In genomic region chr12:13038491-13039161, GRCh38 we compare ENCODE assay signal across 17 cellular contexts. TPM values are rescaled to one million over a fixed set of nuclear protein-coding genes. Genes with fewer than 3 reads are reported as not detected.
A peak's percentile ranks its signal among the peaks of the same experiment; 100 is the strongest.
DNase-seq lines count a peak whose midpoint lies in the region; ATAC-seq and TF ChIP-seq lines count a peak whose summit lies in the region.
"Had no signal": no experiment of that assay in that cellular context is flagged by ENCODE, and none has a peak within 500 bp of the region (broad histone marks: within the 10 kb centered on the region; RNA-seq: fewer than 3 reads in every experiment).

No MANE protein-coding gene starts in this region.

- H3K27ac ChIP-seq in AG04450 (ENCODE audit: low read depth, low read length), result peak overlapping the region; percentile 47
- H3K27ac ChIP-seq in GM23248, result peak overlapping the region; percentile 41
- H3K27ac ChIP-seq in mammary epithelial cell (ENCODE audit: insufficient read depth, low read depth, low read length), result no peak overlapping the region

- H3K36me3 ChIP-seq in GM23248 (ENCODE audit: low read depth) (no peaks in the 10 kb centered on the region), mammary epithelial cell (ENCODE audit: insufficient read depth, low read length) (no peaks in the 10 kb centered on the region)
- H3K36me3 ChIP-seq: WERI-Rb-1 had no signal

- H3F3A ChIP-seq in GM23248 (ENCODE audit: insufficient read depth), result peaks cover 9% of the 10 kb centered on the region

- DNase-seq in AG04450 (ENCODE audit: low read depth, low spot score) (peak; percentile 47), GM23248 (peak; percentile 90), mammary epithelial cell (peak; percentile 54), iris pigment epithelial cell (ENCODE audit: low read depth) (peak; percentile 79), HuH-7 (ENCODE audit: low spot score) (no peak), NCI-H1694 (lab: John Stamatoyannopoulos, UW) (no peak)
- no peak for DNase-seq in activated CD4-positive, alpha-beta T cell treated with anti-CD3 and anti-CD28 coated beads for 1 hour
- DNase-seq: ACHN; activated naive CD4-positive, alpha-beta T cell; caudate nucleus; DMS 273 treated with DMSO at 0.1 percent for 48 hours; left colon; posterior cingulate gyrus; stimulated activated CD4-positive, alpha-beta T cell treated with anti-CD3 and anti-CD28 coated beads, Interleukin-15, amount 100 ng/mL, for 24 hours; WERI-Rb-1 had no signal

- H3K27me3 ChIP-seq in AG04450 (ENCODE audit: control insufficient read depth, insufficient read depth, low read length) (no peaks in the 10 kb centered on the region), GM23248 (replicated peaks; ENCODE audit: insufficient read depth) (no peaks in the 10 kb centered on the region), mammary epithelial cell (ENCODE audit: insufficient read depth, low read length) (no peaks in the 10 kb centered on the region)

- H3K4me3 ChIP-seq in AG04450 (ENCODE audit: low read depth, low read length) (no peak overlapping the region), GM23248 (no peak overlapping the region), mammary epithelial cell (replicated peaks in 1 of 3; ENCODE audit: insufficient read depth in 1 of 3, low read depth in 2 of 3, low read length in 3 of 3) (no peak overlapping the region)

- H3K9ac ChIP-seq in GM23248, result no peak overlapping the region
- H3K9ac ChIP-seq in mammary epithelial cell (ENCODE audit: insufficient read depth, low read length), result no peak overlapping the region

- CTCF ChIA-PET in AG04450 (lab: Charles Lee) (interaction anchor here (0.6 to 1.3 kb wide), 4 partner anchors 14 to 174 kb away, joined by 3 to 5 read pairs (median 4); no protein-coding TSS in a partner anchor), mammary epithelial cell (lab: Charles Lee; ENCODE audit: low non-redundant PET) (interaction anchor here (0.7 to 1.0 kb wide), 2 partner anchors 87 to 174 kb away, joined by 3 to 4 read pairs; no protein-coding TSS in a partner anchor)

- no peak for ATAC-seq in GM21515 (IDR thresholded peaks at IDR 0.05; ENCODE audit: unreplicated experiment)
- ATAC-seq: SK-N-SH treated with all-trans-retinoic acid at 6 μM for 48 hours had no signal

- POLR2A ChIA-PET in AG04450 (lab: Yijun Ruan, JAX), result interaction anchor here (0.6 kb wide), 1 partner anchor 55 kb away, joined by 3 read pairs; no protein-coding TSS in a partner anchor

- H2AFZ ChIP-seq in GM23248 (no peak overlapping the region), mammary epithelial cell (ENCODE audit: low read depth, low read length) (no peak overlapping the region)

- H3K9me2 ChIP-seq in GM23248 (ENCODE audit: insufficient read depth), result no peaks in the 10 kb centered on the region

- peak overlapping the region; percentile 56 for H3K4me2 ChIP-seq in GM23248 (ENCODE audit: unreplicated experiment)
- peak overlapping the region; percentile 30 for H3K4me2 ChIP-seq in mammary epithelial cell (ENCODE audit: insufficient read depth, low read depth, low read length)

- in situ Hi-C loops in GM23248 (cut with MboI), result loop anchor here (25.0 kb wide), 1 partner anchor 499 kb away; no protein-coding TSS in a partner anchor
- in situ Hi-C loops in mammary epithelial cell (cut with MboI; ENCODE audit: low sequenced_read_pairs in 2 of 2), result no loop called here

- H4K20me1 ChIP-seq in GM23248 (ENCODE audit: insufficient read depth) (no peaks in the 10 kb centered on the region), mammary epithelial cell (ENCODE audit: insufficient read depth, low read length) (no peaks in the 10 kb centered on the region)

- 24 to 27% methylated on average over 4 of the region's 4 CpGs for WGBS in GM23248 (ENCODE audit: low coverage in 1 of 2, low lambda C conversion rate in 2 of 2, missing lambda C conversion rate in 2 of 2), 2 experiments
- 100% methylated on average over 4 of the region's 4 CpGs for WGBS in mammary epithelial cell (ENCODE audit: low coverage, missing lambda C conversion rate)

- TF ChIP-seq CTCF in AG04450 (IDR thresholded peaks at IDR 0.05; ENCODE audit: low read depth, low read length) (no peak), mammary epithelial cell (conservative IDR thresholded peaks at IDR 0.05 in 1 of 2, IDR thresholded peaks at IDR 0.05 in 1 of 2; ENCODE audit: extremely low read depth in 1 of 2, insufficient read depth in 1 of 2, low read depth in 1 of 2, low read length in 2 of 2) (no peak)

- intact Hi-C loops in mammary epithelial cell (cut with micrococcal nuclease), result no loop called here

- dilution Hi-C loops in mammary epithelial cell (cut with HindIII; ENCODE audit: low sequenced_read_pairs), result no loop called here

- no TSS peak for BruUV-seq in mammary epithelial cell (replicated peaks; lab: Mats Ljungman, UMichigan)

- H3K9me3 ChIP-seq in AG04450 (ENCODE audit: control insufficient read depth, insufficient read depth, low read length), result no peaks in the 10 kb centered on the region
- no peaks in the 10 kb centered on the region for H3K9me3 ChIP-seq in GM23248 (ENCODE audit: low read depth)
- no peaks in the 10 kb centered on the region for H3K9me3 ChIP-seq in mammary epithelial cell (replicated peaks; ENCODE audit: insufficient read depth, low read length)

- no peaks in the 10 kb centered on the region for H3K79me2 ChIP-seq in GM23248 (ENCODE audit: insufficient read depth)
- H3K79me2 ChIP-seq in mammary epithelial cell (ENCODE audit: insufficient read depth, low read length), result no peaks in the 10 kb centered on the region

- H3K4me1 ChIP-seq in GM23248 (ENCODE audit: insufficient read depth) (peaks cover 13% of the 10 kb centered on the region), mammary epithelial cell (ENCODE audit: insufficient read depth, low read length) (peaks cover 6% of the 10 kb centered on the region)

RNA-seq across cellular contexts. Expression of gene FAM234B, which starts 5.6 kb away (rescaled TPM):
- polyA plus RNA-seq in AG04450 (2011; rRNA removed), result 6.1 and 7.3 TPM in 2 replicates
- polyA minus RNA-seq in AG04450 (2011; rRNA and poly(A)+ RNA removed), result 17.2 TPM in 2 replicates
- 5.0 and 6.4 TPM in 2 replicates for total RNA-seq in GM23248 (2014; rRNA removed; shearing (Covaris generic))
- polyA plus RNA-seq in GM23248 (2016; fragmentation: Nextera tagmentation; extraction: Ambion mirVana), result 5.1 and 5.6 TPM in 2 replicates
- total RNA-seq in mammary epithelial cell, result 1 to 10 TPM; 8.3 to 9.5 TPM
- 5.1 TPM for polyA plus RNA-seq in mammary epithelial cell
- polyA minus RNA-seq in mammary epithelial cell, result 17.0 TPM

RNA-seq across cellular contexts. Expression of gene HEBP1, which starts 38.6 kb away (rescaled TPM):
- polyA plus RNA-seq in AG04450 (2011; rRNA removed), result 57.7 and 76.3 TPM in 2 replicates
- polyA minus RNA-seq in AG04450 (2011; rRNA and poly(A)+ RNA removed), result 51.4 and 68.3 TPM in 2 replicates
- 14.5 and 17.4 TPM in 2 replicates for total RNA-seq in GM23248 (2014; rRNA removed; shearing (Covaris generic))
- 83.0 and 92.9 TPM in 2 replicates for polyA plus RNA-seq in GM23248 (2016; fragmentation: Nextera tagmentation; extraction: Ambion mirVana)
- total RNA-seq in mammary epithelial cell, result 10 to 100 TPM; 13.5 to 36.5 TPM
- 26.4 TPM for polyA plus RNA-seq in mammary epithelial cell
- polyA minus RNA-seq in mammary epithelial cell, result 41.7 TPM

Comparison
In these comparisons a context has a peak if more than half of its experiments do, and no peak if none do; other contexts are left out.
1. DNase-seq: peak in AG04450 (single experiment), GM23248 (single experiment), mammary epithelial cell (single experiment) and iris pigment epithelial cell (single experiment); none in HuH-7 (single experiment), NCI-H1694 (single experiment) and activated CD4-positive, alpha-beta T cell treated with anti-CD3 and anti-CD28 coated beads for 1 hour (single experiment).